Comparison of ENCODE assay signal across 16 cellular contexts in genomic region chr19:33801411-33801810, GRCh38. TPM values are rescaled to one million over a fixed set of nuclear protein-coding genes. Genes with fewer than 3 reads are reported as not detected.
A peak's percentile ranks its signal among the peaks of the same experiment; 100 is the strongest.
DNase-seq lines count a peak whose midpoint lies in the region; ATAC-seq and TF ChIP-seq lines count a peak whose summit lies in the region.
"Had no signal": no experiment of that assay in that cellular context is flagged by ENCODE, and none has a peak within 500 bp of the region (broad histone marks: within the 10 kb centered on the region; RNA-seq: fewer than 3 reads in every experiment).

No MANE protein-coding gene starts in this region.

- peak overlapping the region; percentile 49 for H3K4me2 ChIP-seq in BLaER1
- H3K4me2 ChIP-seq: GM23338 had no signal

- no peak for TF ChIP-seq POLR2A in sigmoid colon (IDR thresholded peaks at IDR 0.05)

- H3K36me3 ChIP-seq in BLaER1: peaks cover 67% of the 10 kb centered on the region
- peaks cover 71% of the 10 kb centered on the region for H3K36me3 ChIP-seq in endodermal cell (ENCODE audit: control insufficient read depth, insufficient read depth, low read length)
- H3K36me3 ChIP-seq in sigmoid colon: peaks cover 0 to 42% (median 23%) of the 10 kb centered on the region in 4 donors

- H4K20me1 ChIP-seq in BLaER1: peaks cover 74% of the 10 kb centered on the region

- no peak overlapping the region for H3K27ac Mint-ChIP-seq in endodermal cell
- H3K27ac Mint-ChIP-seq: GM23338 had no signal

- TF ChIP-seq CTCF in RWPE1 (conservative IDR thresholded peaks at IDR 0.05; ENCODE audit: low read depth) (no peak), endodermal cell (conservative IDR thresholded peaks at IDR 0.05) (peak; percentile 30), sigmoid colon (IDR thresholded peaks at IDR 0.05) (no peak)

- DNase-seq in RWPE1 (ENCODE audit: low spot score): no peak
- DNase-seq in endodermal cell: no peak
- no peak for DNase-seq in sigmoid colon
- no peak for DNase-seq in stimulated activated CD4-positive, alpha-beta T cell treated with anti-CD3 and anti-CD28 coated beads, Interleukin-2, amount 100 ng/mL, for 48 hours
- DNase-seq in activated naive CD4-positive, alpha-beta T cell treated with anti-CD3 and anti-CD28 coated beads, Interleukin-2, amount 50 U/mL, for 16 hours: no peak
- DNase-seq: ACHN; BE2C; CD4-positive, alpha-beta memory T cell; DMS153; GF-D8; H7 had no signal

- CTCF ChIA-PET in RWPE1 (lab: Yijun Ruan, JAX): no interaction called here

- H3K4me3 ChIP-seq in BLaER1: no peak overlapping the region
- no peak overlapping the region for H3K4me3 ChIP-seq in endodermal cell (ENCODE audit: low read length)
- no peak overlapping the region for H3K4me3 ChIP-seq in sigmoid colon
- H3K4me3 ChIP-seq: GM23338 had no signal

- H3K9me3 ChIP-seq in BLaER1 (no peaks in the 10 kb centered on the region), endodermal cell (ENCODE audit: control insufficient read depth, low read length) (no peaks in the 10 kb centered on the region), sigmoid colon (no peaks in the 10 kb centered on the region)
- H3K9me3 ChIP-seq: BE2C had no signal

- intact Hi-C loops in sigmoid colon (cut with DNase I): no loop called here

- H3K4me1 Mint-ChIP-seq in endodermal cell: peaks cover 30% of the 10 kb centered on the region

- POLR2A ChIA-PET in RWPE1 (lab: Yijun Ruan, JAX; ENCODE audit: low non-redundant PET): no interaction called here

- peaks cover 58% of the 10 kb centered on the region for H3K36me3 Mint-ChIP-seq in endodermal cell (ENCODE audit: low read depth)
- H3K36me3 Mint-ChIP-seq: CD4-positive, alpha-beta memory T cell had no signal

- no peak for TF ChIP-seq EP300 in sigmoid colon (IDR thresholded peaks at IDR 0.05)

- H3K4me3 Mint-ChIP-seq in endodermal cell: no peak overlapping the region
- H3K4me3 Mint-ChIP-seq: CD14-positive monocyte; CD4-positive, alpha-beta memory T cell; GM23338 had no signal

- no peak for ATAC-seq in SK-N-SH treated with all-trans-retinoic acid at 6 μM for 48 hours
- ATAC-seq: GM23338, HCT116 had no signal

- H3K27ac ChIP-seq in BLaER1: peak overlapping the region; percentile 51; the same call in 1 of the 2 replicates
- H3K27ac ChIP-seq in RWPE1: peak overlapping the region; percentile 77; the same call in 1 of the 2 replicates
- H3K27ac ChIP-seq in endodermal cell (ENCODE audit: low read depth, low read length): no peak overlapping the region
- H3K27ac ChIP-seq in sigmoid colon: peak overlapping the region in 3 of 4 donors; percentile 1 to 97 (median 72)

- no peaks in the 10 kb centered on the region for H3K27me3 Mint-ChIP-seq in endodermal cell (ENCODE audit: insufficient read depth)

- H3K27me3 ChIP-seq in BLaER1 (no peaks in the 10 kb centered on the region), endodermal cell (ENCODE audit: control insufficient read depth, insufficient read depth, low read length, poor library complexity, severe bottlenecking) (no peaks in the 10 kb centered on the region), sigmoid colon (no peaks in the 10 kb centered on the region)
- H3K27me3 ChIP-seq: BE2C had no signal

- H3K4me1 ChIP-seq in BLaER1: peaks cover 45% of the 10 kb centered on the region
- peaks cover 24% of the 10 kb centered on the region for H3K4me1 ChIP-seq in endodermal cell (ENCODE audit: control insufficient read depth, insufficient read depth, low read length)
- H3K4me1 ChIP-seq in sigmoid colon: peaks cover 0 to 72% (median 60%) of the 10 kb centered on the region in 4 donors

- H3K9ac ChIP-seq in BLaER1 (0 out of 2 replicates have a peak overlapping the region, but pooled peaks have one; percentile 34), endodermal cell (ENCODE audit: extremely low read depth, low read length, poor library complexity, severe bottlenecking) (no peak overlapping the region)

- no peaks in the 10 kb centered on the region for H3K9me3 Mint-ChIP-seq in endodermal cell
- H3K9me3 Mint-ChIP-seq: CD14-positive monocyte, GM23338 had no signal

- 88 to 100% methylated on average over 3 to 5 of the region's 5 CpGs for WGBS in endodermal cell (ENCODE audit: insufficient coverage in 1 of 2, insufficient read length in 1 of 2), 2 experiments
- WGBS in sigmoid colon, 2 donors: 98% methylated on average over 5 of the region's 5 CpGs

TF ChIP-seq in SK-N-SH treated with all-trans-retinoic acid at 6 μM for 48 hours, 23 proteins besides CTCF, POLR2A, EP300 and RAD21:
- TF ChIP-seq GLIS3 (CRISPR knock-in tag; IDR thresholded peaks at IDR 0.05) (no peak), ARNTL (CRISPR knock-in tag; IDR thresholded peaks at IDR 0.05; ENCODE audit: borderline replicate concordance, low read depth) (no peak), ZC3H10 (CRISPR knock-in tag; IDR thresholded peaks at IDR 0.05) (no peak), OSR1 (CRISPR knock-in tag; IDR thresholded peaks at IDR 0.05) (no peak), ZNF8 (CRISPR knock-in tag; IDR thresholded peaks at IDR 0.05) (no peak), TCF4 (CRISPR knock-in tag; IDR thresholded peaks at IDR 0.05; ENCODE audit: borderline replicate concordance) (no peak), ZFP30 (CRISPR knock-in tag; IDR thresholded peaks at IDR 0.05) (no peak), POU6F1 (CRISPR knock-in tag; IDR thresholded peaks at IDR 0.05; ENCODE audit: borderline replicate concordance, low read depth) (no peak)

RNA-seq across cellular contexts. Expression of gene KCTD15, which starts 4.7 kb away (rescaled TPM):
- 10 to 100 TPM; 36.6 to 61.8 TPM for total RNA-seq in endodermal cell
- polyA plus RNA-seq in endodermal cell (2013, experiment 1 of 2): 51.5 TPM
- 46.5 TPM for polyA plus RNA-seq in endodermal cell (2013, experiment 2 of 2)
- total RNA-seq in sigmoid colon: 100 to 1,000 TPM in 1 of 4 donors, 10 to 100 TPM in 3; 52.8 to 132 (median 75.8) TPM
- 10 to 100 TPM in 1 of 3 donors, 1 to 10 TPM in 2; 3.0 to 13.9 (median 4.2) TPM for polyA plus RNA-seq in sigmoid colon
